In the genomic region with DNA sequence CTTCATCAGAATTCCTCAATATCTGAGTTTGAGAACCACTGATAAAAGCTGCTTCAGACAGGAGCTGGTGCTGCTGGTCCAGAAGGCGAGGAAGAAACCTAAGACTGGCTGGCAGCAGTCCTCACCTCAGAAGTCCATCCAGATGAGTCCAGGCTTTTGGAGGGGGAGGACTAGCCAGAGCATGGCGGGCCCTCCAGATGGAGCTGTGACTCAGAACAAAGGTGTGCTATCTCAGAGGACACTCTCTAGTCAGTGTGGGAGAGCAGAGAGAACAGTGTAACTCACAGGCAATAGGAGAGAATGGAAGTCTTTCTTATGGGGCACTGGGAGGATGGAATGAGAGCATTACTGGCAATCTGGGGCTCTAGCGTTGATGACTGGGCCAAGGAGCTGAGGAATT, we compare ENCODE assay signal across 18 cellular contexts.
DNase-seq lines count a peak whose midpoint lies in the region; ATAC-seq and TF ChIP-seq lines count a peak whose summit lies in the region.
"Had no signal": no experiment of that assay in that cellular context is flagged by ENCODE, and none has a peak within 500 bp of the region (broad histone marks: within the 10 kb centered on the region; RNA-seq: fewer than 3 reads in every experiment).

No MANE protein-coding gene starts in this region.

- BruUV-seq in HCT116 (replicated peaks; lab: Mats Ljungman, UMichigan): no TSS peak

- 0 out of 2 replicates have a peak, but pooled peaks have one; percentile 32 for ATAC-seq in HCT116
- ATAC-seq in WTC11: peak; percentile 30; the same call in 1 of the 2 replicates
- ATAC-seq: GM12878 had no signal

- H3K9me2 ChIP-seq in HCT116 (ENCODE audit: insufficient read depth): no peaks in the 10 kb centered on the region

- 96% methylated on average over 3 of the region's 3 CpGs for WGBS in esophagus muscularis mucosa

- POLR2A ChIA-PET in HCT116 (lab: Charles Lee) (no interaction called here), WTC11 (lab: Charles Lee) (no interaction called here)

- H3K9me3 ChIP-seq in HCT116 (ENCODE audit: control insufficient read depth in 1 of 2, insufficient read depth in 1 of 2, low read depth in 1 of 2, low read length in 2 of 2): no peaks in the 10 kb centered on the region
- H3K9me3 ChIP-seq in esophagus muscularis mucosa: no peaks in the 10 kb centered on the region
- H3K9me3 ChIP-seq: BE2C had no signal

- H3K27me3 Mint-ChIP-seq in WTC11 (ENCODE audit: low read depth) (no peaks in the 10 kb centered on the region), neural crest cell (ENCODE audit: low read depth) (no peaks in the 10 kb centered on the region), endothelial cell (ENCODE audit: unreplicated experiment) (no peaks in the 10 kb centered on the region)
- H3K27me3 Mint-ChIP-seq: CD4-positive, CD25-positive, alpha-beta regulatory T cell had no signal

- TF ChIP-seq POLR2A in HCT116 (IDR thresholded peaks at IDR 0.05; ENCODE audit: borderline replicate concordance, extremely low read depth, insufficient read depth, insufficient read length) (no peak), esophagus muscularis mucosa (IDR thresholded peaks at IDR 0.05; ENCODE audit: low read depth) (no peak)

- intact Hi-C loops in HCT116 (cut with micrococcal nuclease) (no loop called here), esophagus muscularis mucosa (cut with DNase I) (no loop called here)

- CTCF ChIA-PET in HCT116 (lab: Charles Lee): no interaction called here
- CTCF ChIA-PET in WTC11 (lab: Charles Lee): no interaction called here

- RAD21 ChIA-PET in HCT116 (lab: Charles Lee; ENCODE audit: low non-redundant PET in 1 of 2, low total read pairs in 2 of 2, uncharacterized antibody in 2 of 2, unreplicated experiment in 2 of 2): no interaction called here

- H3K27me3 ChIP-seq in HCT116 (ENCODE audit: insufficient read depth, low read length) (no peaks in the 10 kb centered on the region), esophagus muscularis mucosa (no peaks in the 10 kb centered on the region)
- H3K27me3 ChIP-seq: BE2C had no signal

- no peaks in the 10 kb centered on the region for H3K4me1 Mint-ChIP-seq in WTC11
- no peaks in the 10 kb centered on the region for H3K4me1 Mint-ChIP-seq in neural crest cell
- no peaks in the 10 kb centered on the region for H3K4me1 Mint-ChIP-seq in endothelial cell (ENCODE audit: unreplicated experiment)
- H3K4me1 Mint-ChIP-seq: CD4-positive, CD25-positive, alpha-beta regulatory T cell; CD8-positive, alpha-beta memory T cell; H9 had no signal

- no peaks in the 10 kb centered on the region for H4K20me1 ChIP-seq in HCT116 (ENCODE audit: insufficient read depth)

- H3K36me3 Mint-ChIP-seq in WTC11 (no peaks in the 10 kb centered on the region), neural crest cell (ENCODE audit: low read depth) (no peaks in the 10 kb centered on the region), endothelial cell (ENCODE audit: low read depth, unreplicated experiment) (no peaks in the 10 kb centered on the region)
- H3K36me3 Mint-ChIP-seq: CD4-positive, CD25-positive, alpha-beta regulatory T cell; CD8-positive, alpha-beta memory T cell had no signal

- DNase-seq in HCT116 (ENCODE audit: low read depth, low spot score) (no peak), WTC11 (ENCODE audit: low spot score) (no peak), esophagus muscularis mucosa (ENCODE audit: extremely low spot score) (peak; percentile 55), neural crest cell (ENCODE audit: low read depth, low spot score) (no peak), NCI-H82 treated with DMSO at 0.1 percent for 48 hours (lab: John Stamatoyannopoulos, UW; ENCODE audit: unreplicated experiment) (no peak), cortex of kidney (lab: John Stamatoyannopoulos, UW) (no peak), endothelial cell (ENCODE audit: low spot score) (no peak)
- DNase-seq: BE2C; C1 segment of cervical spinal cord; CD4-positive, CD25-positive, alpha-beta regulatory T cell; CD8-positive, alpha-beta memory T cell; COR-L47; DMS 273 treated with DMSO at 0.1 percent for 48 hours; DMS53; DND-41; EL; H9 had no signal

- H3K79me2 ChIP-seq in HCT116 (ENCODE audit: insufficient read depth, low read length): no peaks in the 10 kb centered on the region

- H3K9me3 Mint-ChIP-seq in WTC11 (no peaks in the 10 kb centered on the region), neural crest cell (no peaks in the 10 kb centered on the region), endothelial cell (ENCODE audit: unreplicated experiment) (no peaks in the 10 kb centered on the region)
- H3K9me3 Mint-ChIP-seq: CD4-positive, CD25-positive, alpha-beta regulatory T cell; CD8-positive, alpha-beta memory T cell; H9 had no signal

- no peak overlapping the region for H3K27ac ChIP-seq in HCT116 (ENCODE audit: low read depth, low read length)
- no peak overlapping the region for H3K27ac ChIP-seq in esophagus muscularis mucosa (replicated peaks in 1 of 4)

- H3K9ac ChIP-seq in HCT116 (ENCODE audit: low read length): no peak overlapping the region

- no peak overlapping the region for H3K27ac Mint-ChIP-seq in WTC11
- H3K27ac Mint-ChIP-seq in neural crest cell (ENCODE audit: unreplicated experiment): peak overlapping the region; percentile 8
- H3K27ac Mint-ChIP-seq in endothelial cell (ENCODE audit: unreplicated experiment): no peak overlapping the region
- H3K27ac Mint-ChIP-seq: CD4-positive, CD25-positive, alpha-beta regulatory T cell; H9 had no signal

- no peak overlapping the region for H3K4me2 ChIP-seq in HCT116 (ENCODE audit: low read length)

- H3K36me3 ChIP-seq in HCT116 (ENCODE audit: control insufficient read depth in 1 of 2, insufficient read depth in 2 of 2, low read length in 2 of 2) (no peaks in the 10 kb centered on the region), esophagus muscularis mucosa (no peaks in the 10 kb centered on the region)
- H3K36me3 ChIP-seq: BE2C had no signal

- H2AFZ ChIP-seq in HCT116 (ENCODE audit: low read depth, low read length, poor library complexity, severe bottlenecking): no peak overlapping the region

- no peak overlapping the region for H3K4me3 Mint-ChIP-seq in WTC11
- H3K4me3 Mint-ChIP-seq in neural crest cell: no peak overlapping the region
- no peak overlapping the region for H3K4me3 Mint-ChIP-seq in endothelial cell (ENCODE audit: unreplicated experiment)
- H3K4me3 Mint-ChIP-seq: CD4-positive, CD25-positive, alpha-beta regulatory T cell; CD8-positive, alpha-beta memory T cell; H9 had no signal

- no peak overlapping the region for H3K4me3 ChIP-seq in HCT116 (replicated peaks in 1 of 2; ENCODE audit: low read depth in 1 of 2, low read length in 2 of 2)
- no peak overlapping the region for H3K4me3 ChIP-seq in esophagus muscularis mucosa
- H3K4me3 ChIP-seq: GM12878 had no signal

- TF ChIP-seq CTCF in HCT116 (IDR thresholded peaks at IDR 0.05 in 2 of 3, conservative IDR thresholded peaks at IDR 0.05 in 1 of 3; ENCODE audit: borderline replicate concordance in 1 of 3, insufficient read depth in 1 of 3, low read depth in 2 of 3, low read length in 2 of 3) (no peak), WTC11 (IDR thresholded peaks at IDR 0.05) (no peak), esophagus muscularis mucosa (IDR thresholded peaks at IDR 0.05) (no peak), neural crest cell (conservative IDR thresholded peaks at IDR 0.05) (no peak), endothelial cell (IDR thresholded peaks at IDR 0.05; ENCODE audit: unreplicated experiment) (no peak)

- TF ChIP-seq EP300 in esophagus muscularis mucosa (IDR thresholded peaks at IDR 0.05): no peak

- no peak for TF ChIP-seq RAD21 in HCT116 (IDR thresholded peaks at IDR 0.05; ENCODE audit: low read depth)

- H3K4me1 ChIP-seq in HCT116 (ENCODE audit: control insufficient read depth in 1 of 2, insufficient read depth in 2 of 2, low read length in 2 of 2) (no peaks in the 10 kb centered on the region), esophagus muscularis mucosa (no peaks in the 10 kb centered on the region)
- H3K4me1 ChIP-seq: BE2C had no signal

TF ChIP-seq in HCT116, 20 proteins besides CTCF, POLR2A, EP300 and RAD21 (continues in another document):
- TF ChIP-seq CEBPB (IDR thresholded peaks at IDR 0.05; ENCODE audit: low read depth) (no peak), SP1 (IDR thresholded peaks at IDR 0.05; ENCODE audit: low read depth) (no peak), EZH2 (IDR thresholded peaks at IDR 0.05) (no peak), JUND (IDR thresholded peaks at IDR 0.05) (no peak), ZNF274 (IDR thresholded peaks at IDR 0.05; ENCODE audit: low read depth, low read length) (no peak), ATF3 (IDR thresholded peaks at IDR 0.05) (no peak), CBX3 (IDR thresholded peaks at IDR 0.05; ENCODE audit: low read depth) (no peak), ZFX (IDR thresholded peaks at IDR 0.05) (no peak), FOSL1 (IDR thresholded peaks at IDR 0.05; ENCODE audit: low read depth) (no peak), SIN3A (IDR thresholded peaks at IDR 0.05; ENCODE audit: low read depth) (no peak), EGR1 (IDR thresholded peaks at IDR 0.05; ENCODE audit: low read depth) (no peak)

TF ChIP-seq in WTC11, 78 proteins besides CTCF, POLR2A, EP300 and RAD21:
- TF ChIP-seq ZBTB43 (CRISPR knock-in tag; IDR thresholded peaks at IDR 0.05): no peak
- no peak for TF ChIP-seq CBFB (CRISPR knock-in tag; IDR thresholded peaks at IDR 0.05; ENCODE audit: low read depth)
- no peak for TF ChIP-seq ATF3 (CRISPR knock-in tag; conservative IDR thresholded peaks at IDR 0.05)
- no peak for TF ChIP-seq ZNF416 (CRISPR knock-in tag; IDR thresholded peaks at IDR 0.05)
- TF ChIP-seq, protein P1, sequence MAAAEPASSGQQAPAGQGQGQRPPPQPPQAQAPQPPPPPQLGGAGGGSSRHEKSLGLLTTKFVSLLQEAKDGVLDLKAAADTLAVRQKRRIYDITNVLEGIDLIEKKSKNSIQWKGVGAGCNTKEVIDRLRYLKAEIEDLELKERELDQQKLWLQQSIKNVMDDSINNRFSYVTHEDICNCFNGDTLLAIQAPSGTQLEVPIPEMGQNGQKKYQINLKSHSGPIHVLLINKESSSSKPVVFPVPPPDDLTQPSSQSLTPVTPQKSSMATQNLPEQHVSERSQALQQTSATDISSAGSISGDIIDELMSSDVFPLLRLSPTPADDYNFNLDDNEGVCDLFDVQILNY (CRISPR knock-in tag; IDR thresholded peaks at IDR 0.05): no peak
TF ChIP-seq in WTC11: peak in this region for 0.
